Comparison of ENCODE assay signal across 15 cellular contexts in genomic region chr1:108080448-108080847, GRCh38.
A peak's percentile ranks its signal among the peaks of the same experiment; 100 is the strongest.
DNase-seq lines count a peak whose midpoint lies in the region; ATAC-seq and TF ChIP-seq lines count a peak whose summit lies in the region.
"Had no signal": no experiment of that assay in that cellular context is flagged by ENCODE, and none has a peak within 500 bp of the region (broad histone marks: within the 10 kb centered on the region; RNA-seq: fewer than 3 reads in every experiment).

No MANE protein-coding gene starts in this region.

- no peak overlapping the region for H3K4me3 ChIP-seq in coronary artery
- H3K4me3 ChIP-seq: A549, tibial nerve had no signal

- ATAC-seq in stimulated activated memory B cell treated with anti-CD40 and anti-IgM and Interleukin-4, amounts not matched to agents 10 μg/mL and 1 μg/mL and 100 μg/mL, for 72 hours = no peak
- no peak for ATAC-seq in HG03457 (IDR thresholded peaks at IDR 0.05; ENCODE audit: unreplicated experiment)
- ATAC-seq: A549 had no signal

- peaks cover 2 to 5% (median 4%) of the 10 kb centered on the region in 3 donors for H3K27me3 Mint-ChIP-seq in immature natural killer cell (ENCODE audit: low read depth in 3 of 3)
- H3K27me3 Mint-ChIP-seq in stimulated activated memory B cell treated with anti-CD40 and anti-IgM and Interleukin-4, amounts not matched to agents 10 μg/mL and 1 μg/mL and 100 μg/mL, for 72 hours = no peaks in the 10 kb centered on the region

- peak overlapping the region; percentile 81 to 95 (median 86) for H3K27ac Mint-ChIP-seq in immature natural killer cell
- peak overlapping the region; percentile 14 for H3K27ac Mint-ChIP-seq in stimulated activated memory B cell treated with anti-CD40 and anti-IgM and Interleukin-4, amounts not matched to agents 10 μg/mL and 1 μg/mL and 100 μg/mL, for 72 hours
- H3K27ac Mint-ChIP-seq: endodermal cell had no signal

- H3K9me3 Mint-ChIP-seq in immature natural killer cell = no peaks in the 10 kb centered on the region
- H3K9me3 Mint-ChIP-seq in stimulated activated memory B cell treated with anti-CD40 and anti-IgM and Interleukin-4, amounts not matched to agents 10 μg/mL and 1 μg/mL and 100 μg/mL, for 72 hours = no peaks in the 10 kb centered on the region
- H3K9me3 Mint-ChIP-seq: endodermal cell had no signal

- H3K27ac ChIP-seq in coronary artery = no peak overlapping the region
- H3K27ac ChIP-seq: A549, tibial nerve had no signal

- no peak for TF ChIP-seq CTCF in coronary artery (IDR thresholded peaks at IDR 0.05)

- H3K36me3 Mint-ChIP-seq in immature natural killer cell = no peaks in the 10 kb centered on the region
- H3K36me3 Mint-ChIP-seq in stimulated activated memory B cell treated with anti-CD40 and anti-IgM and Interleukin-4, amounts not matched to agents 10 μg/mL and 1 μg/mL and 100 μg/mL, for 72 hours = no peaks in the 10 kb centered on the region

- peaks cover 66 to 80% of the 10 kb centered on the region in 2 donors for H3K4me1 Mint-ChIP-seq in immature natural killer cell
- H3K4me1 Mint-ChIP-seq in stimulated activated memory B cell treated with anti-CD40 and anti-IgM and Interleukin-4, amounts not matched to agents 10 μg/mL and 1 μg/mL and 100 μg/mL, for 72 hours = peaks cover 47% of the 10 kb centered on the region

- peak overlapping the region; percentile 28 to 72 (median 64) for H3K4me3 Mint-ChIP-seq in immature natural killer cell
- H3K4me3 Mint-ChIP-seq in stimulated activated memory B cell treated with anti-CD40 and anti-IgM and Interleukin-4, amounts not matched to agents 10 μg/mL and 1 μg/mL and 100 μg/mL, for 72 hours = no peak overlapping the region
- H3K4me3 Mint-ChIP-seq: endodermal cell had no signal

- DNase-seq in activated CD8-positive, alpha-beta memory T cell treated with anti-CD3 and anti-CD28 coated beads for 4 hours (ENCODE audit: low read depth in 2 of 2) = peak; percentile 29
- DNase-seq in activated CD8-positive, alpha-beta memory T cell treated with anti-CD3 and anti-CD28 coated beads for 24 hours = no peak
- DNase-seq in activated CD8-positive, alpha-beta memory T cell treated with anti-CD3 and anti-CD28 coated beads, Interleukin-2, amount 50 U/mL, for 24 hours (ENCODE audit: extremely low read depth) = peak; percentile 5
- peak; percentile 80 to 82 (median 81) for DNase-seq in immature natural killer cell
- DNase-seq in middle frontal gyrus (ENCODE audit: extremely low spot score, low spot score) = no peak
- no peak for DNase-seq in coronary artery (ENCODE audit: low spot score)
- DNase-seq: Calu3, endodermal cell, kidney, NCI-H1105, NCI-H446 had no signal

Comparison
In these comparisons a context has a peak if more than half of its experiments do, and no peak if none do; other contexts are left out.
1. DNase-seq: peak in activated CD8-positive, alpha-beta memory T cell treated with anti-CD3 and anti-CD28 coated beads for 4 hours (2 of 2), activated CD8-positive, alpha-beta memory T cell treated with anti-CD3 and anti-CD28 coated beads, Interleukin-2, amount 50 U/mL, for 24 hours (single experiment) and immature natural killer cell (3 of 3); none in activated CD8-positive, alpha-beta memory T cell treated with anti-CD3 and anti-CD28 coated beads for 24 hours (single experiment), middle frontal gyrus (single experiment) and coronary artery (single experiment).